ENCODE assay signal across 17 cellular contexts in genomic region chr12:65384240-65384639, GRCh38.
DNase-seq lines count a peak whose midpoint lies in the region; ATAC-seq and TF ChIP-seq lines count a peak whose summit lies in the region.
"Had no signal": no experiment of that assay in that cellular context is flagged by ENCODE, and none has a peak within 500 bp of the region (broad histone marks: within the 10 kb centered on the region; RNA-seq: fewer than 3 reads in every experiment).

No MANE protein-coding gene starts in this region.

- POLR2A ChIA-PET in MCF 10A (lab: Yijun Ruan, JAX): no interaction called here

- H3K36me3 ChIP-seq in ACC112 (ENCODE audit: insufficient read depth, low read length) (no peaks in the 10 kb centered on the region), MM.1S (replicated peaks; ENCODE audit: insufficient read depth, low read length) (no peaks in the 10 kb centered on the region), osteoblast (ENCODE audit: insufficient read depth, low read length) (no peaks in the 10 kb centered on the region)

- H3K4me3 ChIP-seq in ACC112 (ENCODE audit: low read depth, low read length) (no peak overlapping the region), MM.1S (ENCODE audit: low read length) (no peak overlapping the region), osteoblast (ENCODE audit: insufficient read depth, low read length) (no peak overlapping the region)
- H3K4me3 ChIP-seq: GM23338 had no signal

- H3K4me2 ChIP-seq in MM.1S (ENCODE audit: low read depth, low read length): peak overlapping the region; percentile 33
- no peak overlapping the region for H3K4me2 ChIP-seq in osteoblast (ENCODE audit: insufficient read depth, low read length)
- H3K4me2 ChIP-seq: GM23338 had no signal

- H3K27me3 Mint-ChIP-seq in MCF 10A (ENCODE audit: insufficient read depth, unreplicated experiment): no peaks in the 10 kb centered on the region
- H3K27me3 Mint-ChIP-seq: B cell; CD4-positive, alpha-beta memory T cell; IgD-negative memory B cell had no signal

- H3K79me2 ChIP-seq in ACC112 (ENCODE audit: control insufficient read depth, insufficient read depth, low read length, unreplicated experiment): no peaks in the 10 kb centered on the region
- H3K79me2 ChIP-seq in MM.1S (ENCODE audit: low read length): no peaks in the 10 kb centered on the region
- H3K79me2 ChIP-seq in osteoblast (ENCODE audit: insufficient read depth, low read length): no peaks in the 10 kb centered on the region

- H2AFZ ChIP-seq in ACC112 (ENCODE audit: low read length, unreplicated experiment): peak overlapping the region; percentile 28
- no peak overlapping the region for H2AFZ ChIP-seq in MM.1S (ENCODE audit: low read length)
- H2AFZ ChIP-seq in osteoblast (ENCODE audit: low read length): no peak overlapping the region
- H2AFZ ChIP-seq: GM23338 had no signal

- CTCF ChIA-PET in MCF 10A (lab: Yijun Ruan, JAX): interaction anchor here (0.6 kb wide), 1 partner anchor 349 kb away, joined by 3 read pairs; no protein-coding TSS in a partner anchor

- no peak overlapping the region for H3K9ac ChIP-seq in MM.1S (ENCODE audit: low read length)

- H3K27ac ChIP-seq in ACC112 (ENCODE audit: low read depth, low read length) (no peak overlapping the region), MM.1S (ENCODE audit: low read length) (no peak overlapping the region), osteoblast (ENCODE audit: low read depth, low read length) (no peak overlapping the region)
- H3K27ac ChIP-seq: C4-2B had no signal

- H3K4me1 Mint-ChIP-seq in MCF 10A (ENCODE audit: insufficient read depth, unreplicated experiment): no peaks in the 10 kb centered on the region
- H3K4me1 Mint-ChIP-seq: B cell; CD4-positive, alpha-beta memory T cell; GM23338; IgD-negative memory B cell had no signal

- no TSS peak for BruUV-seq in MCF 10A (replicated peaks; lab: Mats Ljungman, UMichigan)

- H3K9me2 ChIP-seq in MM.1S (replicated peaks; ENCODE audit: insufficient read depth, low read length): no peaks in the 10 kb centered on the region

- intact Hi-C loops in MCF 10A (cut with micrococcal nuclease): no loop called here

- H3K27ac Mint-ChIP-seq in MCF 10A (ENCODE audit: low read depth, unreplicated experiment): no peak overlapping the region
- H3K27ac Mint-ChIP-seq: B cell; CD4-positive, alpha-beta memory T cell; GM23338; IgD-negative memory B cell had no signal

- TF ChIP-seq CTCF in MM.1S (IDR thresholded peaks at IDR 0.05; ENCODE audit: low read length): no peak
- TF ChIP-seq CTCF in osteoblast (IDR thresholded peaks at IDR 0.05; ENCODE audit: extremely low read depth, low read depth, low read length): no peak
- TF ChIP-seq CTCF in MCF 10A (IDR thresholded peaks at IDR 0.05; ENCODE audit: unreplicated experiment): no peak

- no peaks in the 10 kb centered on the region for H4K20me1 ChIP-seq in MM.1S (ENCODE audit: insufficient read depth, low read length)
- no peaks in the 10 kb centered on the region for H4K20me1 ChIP-seq in osteoblast (ENCODE audit: insufficient read depth, low read length)

- H3K9me3 Mint-ChIP-seq in MCF 10A (ENCODE audit: unreplicated experiment): peaks cover 8% of the 10 kb centered on the region
- H3K9me3 Mint-ChIP-seq: GM23338, IgD-negative memory B cell had no signal

- H3F3A ChIP-seq in MM.1S (ENCODE audit: insufficient read depth, low read length): no peaks in the 10 kb centered on the region

- H3K9me3 ChIP-seq in MM.1S (replicated peaks; ENCODE audit: insufficient read depth, low read length): no peaks in the 10 kb centered on the region
- H3K9me3 ChIP-seq in osteoblast (ENCODE audit: low read depth, low read length): no peaks in the 10 kb centered on the region

- ATAC-seq in SK-N-SH treated with all-trans-retinoic acid at 6 μM for 48 hours (peak; percentile 65; the same call in 2 of the 3 replicates), GM18873 (IDR thresholded peaks at IDR 0.05; ENCODE audit: low FRiP score, unreplicated experiment) (no peak), GM19324 (IDR thresholded peaks at IDR 0.05; ENCODE audit: low FRiP score, unreplicated experiment) (no peak)
- ATAC-seq: GM23338 had no signal

- no peaks in the 10 kb centered on the region for H3K36me3 Mint-ChIP-seq in MCF 10A (ENCODE audit: insufficient read depth, unreplicated experiment)
- H3K36me3 Mint-ChIP-seq: CD4-positive, alpha-beta memory T cell; IgD-negative memory B cell had no signal

- peaks cover 4% of the 10 kb centered on the region for H3K4me1 ChIP-seq in ACC112 (ENCODE audit: control insufficient read depth, insufficient read depth, low read length, unreplicated experiment)
- H3K4me1 ChIP-seq in MM.1S (ENCODE audit: low read length): peaks cover 12% of the 10 kb centered on the region
- H3K4me1 ChIP-seq in osteoblast (ENCODE audit: insufficient read depth, low read length): peaks cover 10% of the 10 kb centered on the region

- H3K4me3 Mint-ChIP-seq in MCF 10A (ENCODE audit: unreplicated experiment): no peak overlapping the region
- H3K4me3 Mint-ChIP-seq: B cell; CD4-positive, alpha-beta memory T cell; GM23338; IgD-negative memory B cell had no signal

- H3K27me3 ChIP-seq in ACC112 (ENCODE audit: insufficient read depth, low read length): no peaks in the 10 kb centered on the region
- H3K27me3 ChIP-seq in MM.1S (replicated peaks; ENCODE audit: insufficient read depth, low read length): no peaks in the 10 kb centered on the region
- H3K27me3 ChIP-seq in osteoblast (ENCODE audit: insufficient read depth, low read length): no peaks in the 10 kb centered on the region

- DNase-seq in MM.1S (peak; percentile 53), osteoblast (ENCODE audit: insufficient read length, low spot score, missing footprints) (peak; percentile 6), MCF 10A (ENCODE audit: unreplicated experiment) (no peak)
- DNase-seq: CD4-positive, alpha-beta memory T cell; COR-L47; DND-41; GF-D8; H7; KG1 had no signal

TF ChIP-seq in SK-N-SH treated with all-trans-retinoic acid at 6 μM for 48 hours, 23 proteins besides CTCF, POLR2A, EP300 and RAD21:
- no peak for TF ChIP-seq ZFP3 (CRISPR knock-in tag; IDR thresholded peaks at IDR 0.05)
- TF ChIP-seq ZNF8 (CRISPR knock-in tag; IDR thresholded peaks at IDR 0.05): no peak
- TF ChIP-seq TOX (CRISPR knock-in tag; IDR thresholded peaks at IDR 0.05; ENCODE audit: borderline replicate concordance): no peak
- no peak for TF ChIP-seq GLIS3 (CRISPR knock-in tag; IDR thresholded peaks at IDR 0.05)
- no peak for TF ChIP-seq OSR1 (CRISPR knock-in tag; IDR thresholded peaks at IDR 0.05)
- no peak for TF ChIP-seq RARB (CRISPR knock-in tag; IDR thresholded peaks at IDR 0.05)
- no peak for TF ChIP-seq TCF4 (CRISPR knock-in tag; IDR thresholded peaks at IDR 0.05; ENCODE audit: borderline replicate concordance)
- TF ChIP-seq ZC3H10 (CRISPR knock-in tag; IDR thresholded peaks at IDR 0.05): no peak
- TF ChIP-seq CREB5 (CRISPR knock-in tag; IDR thresholded peaks at IDR 0.05; ENCODE audit: low read depth): no peak
- no peak for TF ChIP-seq TSHZ2 (CRISPR knock-in tag; IDR thresholded peaks at IDR 0.05)
- TF ChIP-seq ZFP30 (CRISPR knock-in tag; IDR thresholded peaks at IDR 0.05): no peak
- TF ChIP-seq CSRNP3 (CRISPR knock-in tag; IDR thresholded peaks at IDR 0.05): no peak
